8 cellular contexts compared by ENCODE assay signal in genomic region chr22:21567456-21568206, GRCh38.
A peak's percentile ranks its signal among the peaks of the same experiment; 100 is the strongest.
DNase-seq lines count a peak whose midpoint lies in the region; ATAC-seq lines count a peak whose summit lies in the region.

Gene UBE2L3 (plus strand): TSS chr22:21567714. CDS start chr22:21567745, 31 bp downstream.

- peak within 1 kb of the TSS; percentile 85 for H3K4me3 Mint-ChIP-seq in central memory CD8-positive, alpha-beta T cell

- peak; percentile 48 for ATAC-seq in HG02610 (IDR thresholded peaks at IDR 0.05; ENCODE audit: unreplicated experiment)
- peak; percentile 79 for ATAC-seq in central memory CD8-positive, alpha-beta T cell (replicated peaks; ENCODE audit: extremely low read depth, poor library complexity, severe bottlenecking)

- peaks cover 42% of the 10 kb centered on the region for H3K4me1 Mint-ChIP-seq in central memory CD8-positive, alpha-beta T cell

- H3K27ac Mint-ChIP-seq in central memory CD8-positive, alpha-beta T cell (ENCODE audit: low read depth), result peak within 1 kb of the TSS; percentile 92

- peaks cover 24% of the 10 kb centered on the region for H3K36me3 Mint-ChIP-seq in central memory CD8-positive, alpha-beta T cell (ENCODE audit: insufficient read depth)

- no peaks in the 10 kb centered on the region for H3K27me3 Mint-ChIP-seq in central memory CD8-positive, alpha-beta T cell

- H3K9me3 Mint-ChIP-seq in central memory CD8-positive, alpha-beta T cell, result no peaks in the 10 kb centered on the region

- peak; percentile 86 for DNase-seq in ELR (ENCODE audit: low read depth)
- DNase-seq in NCI-H2227 treated with DMSO at 0.1 percent for 48 hours (lab: John Stamatoyannopoulos, UW), result peak; percentile 61
- DNase-seq in activated CD4-positive, alpha-beta T cell treated with anti-CD3 and anti-CD28 coated beads for 1 hour, result peak; percentile 78
- DNase-seq in central memory CD8-positive, alpha-beta T cell (ENCODE audit: low spot score in 2 of 2), result peak; percentile 63 to 72
- DNase-seq in islet precursor cell, result peak; percentile 93
- DNase-seq in stimulated activated CD4-positive, alpha-beta T cell treated with anti-CD3 and anti-CD28 coated beads, Interleukin-12 subunit alpha, Interleukin-12 subunit beta, amount 100 ng/mL, for 24 hours (ENCODE audit: low read depth in 2 of 2), result peak; percentile 66 to 78
- no peak for DNase-seq in NCI-H187 (lab: John Stamatoyannopoulos, UW)

Comparison
In these comparisons a context has a peak if more than half of its experiments do, and no peak if none do; other contexts are left out.
1. DNase-seq: peak in ELR (single experiment), NCI-H2227 treated with DMSO at 0.1 percent for 48 hours (single experiment), activated CD4-positive, alpha-beta T cell treated with anti-CD3 and anti-CD28 coated beads for 1 hour (single experiment), central memory CD8-positive, alpha-beta T cell (2 of 2), islet precursor cell (single experiment) and stimulated activated CD4-positive, alpha-beta T cell treated with anti-CD3 and anti-CD28 coated beads, Interleukin-12 subunit alpha, Interleukin-12 subunit beta, amount 100 ng/mL, for 24 hours (2 of 2); none in NCI-H187 (0 of 2).